Comparison of ENCODE assay signal across 8 cellular contexts in the genomic region with DNA sequence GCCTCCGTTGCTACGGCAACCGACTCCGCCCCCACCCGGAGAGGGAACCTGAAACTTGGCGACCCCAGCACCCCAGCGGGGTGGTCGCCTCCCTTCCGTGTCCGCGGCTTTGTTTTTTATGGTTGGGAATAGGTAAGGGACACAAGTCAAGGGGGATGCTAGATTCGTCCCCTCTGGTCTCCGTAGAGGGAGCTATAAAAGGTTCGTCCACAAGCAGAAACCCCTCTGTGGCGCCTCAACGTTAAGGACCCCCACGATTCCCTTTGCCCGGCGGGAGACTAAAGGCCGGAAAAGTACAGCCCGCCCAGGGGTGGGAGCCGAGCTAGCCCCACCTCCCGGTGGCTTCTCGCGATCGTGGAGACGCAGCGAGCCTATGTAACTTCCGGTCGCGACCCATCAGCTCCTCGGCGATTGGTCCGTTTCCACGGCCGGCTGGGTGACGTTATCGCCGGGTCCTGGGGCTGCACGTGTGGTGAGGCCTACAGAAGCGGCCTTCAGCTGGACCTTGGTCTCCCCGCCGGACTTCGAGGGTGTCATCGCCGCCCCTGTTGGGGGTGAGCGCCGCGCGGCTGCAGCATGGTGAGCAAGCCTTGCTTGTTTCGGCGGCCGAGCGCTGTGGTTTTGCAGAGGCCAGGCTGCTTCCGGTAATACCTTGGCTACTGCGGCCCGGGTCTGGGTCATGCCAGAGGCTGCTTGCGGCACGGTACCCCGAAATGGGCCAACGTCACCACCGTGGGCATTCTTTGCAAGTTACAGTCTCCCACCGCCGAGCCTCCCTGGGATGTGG. TPM values are rescaled to one million over a fixed set of nuclear protein-coding genes. Genes with fewer than 3 reads are reported as not detected.
DNase-seq lines count a peak whose midpoint lies in the region; ATAC-seq and TF ChIP-seq lines count a peak whose summit lies in the region.

A gene with protein sequence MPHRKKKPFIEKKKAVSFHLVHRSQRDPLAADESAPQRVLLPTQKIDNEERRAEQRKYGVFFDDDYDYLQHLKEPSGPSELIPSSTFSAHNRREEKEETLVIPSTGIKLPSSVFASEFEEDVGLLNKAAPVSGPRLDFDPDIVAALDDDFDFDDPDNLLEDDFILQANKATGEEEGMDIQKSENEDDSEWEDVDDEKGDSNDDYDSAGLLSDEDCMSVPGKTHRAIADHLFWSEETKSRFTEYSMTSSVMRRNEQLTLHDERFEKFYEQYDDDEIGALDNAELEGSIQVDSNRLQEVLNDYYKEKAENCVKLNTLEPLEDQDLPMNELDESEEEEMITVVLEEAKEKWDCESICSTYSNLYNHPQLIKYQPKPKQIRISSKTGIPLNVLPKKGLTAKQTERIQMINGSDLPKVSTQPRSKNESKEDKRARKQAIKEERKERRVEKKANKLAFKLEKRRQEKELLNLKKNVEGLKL (plus strand): TSS at position 437 of the 787 bp plus-strand sequence. CDS start 140 bp downstream, at position 577.

- no peaks in the 10 kb centered on the region for H4K20me1 ChIP-seq in OCI-LY3 (ENCODE audit: insufficient read depth, low read length)

- peak; percentile 100 for ATAC-seq in GM21515 (IDR thresholded peaks at IDR 0.05; ENCODE audit: unreplicated experiment)

- H3K27ac Mint-ChIP-seq in endothelial cell (ENCODE audit: unreplicated experiment) (peak within 1 kb of the TSS; percentile 98), mesothelial cell of epicardium (peak within 1 kb of the TSS; percentile 99)

- H3K9ac ChIP-seq in OCI-LY3 (ENCODE audit: low read length) = peak within 1 kb of the TSS; percentile 92

- peak within 1 kb of the TSS; percentile 96 for H3K4me3 Mint-ChIP-seq in endothelial cell (ENCODE audit: unreplicated experiment)
- H3K4me3 Mint-ChIP-seq in mesothelial cell of epicardium = peak within 1 kb of the TSS; percentile 91

- peak within 1 kb of the TSS; percentile 97 for H2AFZ ChIP-seq in OCI-LY3 (ENCODE audit: low read depth, low read length)

- peaks cover 30% of the 10 kb centered on the region for H3K36me3 ChIP-seq in OCI-LY3 (replicated peaks; ENCODE audit: low read depth, low read length)

- peak within 1 kb of the TSS; percentile 63 for H3K27ac ChIP-seq in OCI-LY3 (ENCODE audit: low read length)

- TF ChIP-seq CTCF in OCI-LY3 (IDR thresholded peaks at IDR 0.05; ENCODE audit: low read depth, low read length) (no peak), endothelial cell (IDR thresholded peaks at IDR 0.05; ENCODE audit: unreplicated experiment) (no peak), mesothelial cell of epicardium (IDR thresholded peaks at IDR 0.05; ENCODE audit: unreplicated experiment) (no peak)

- no peaks in the 10 kb centered on the region for H3K27me3 ChIP-seq in OCI-LY3 (ENCODE audit: low read depth, low read length)

- H3K36me3 Mint-ChIP-seq in endothelial cell (ENCODE audit: low read depth, unreplicated experiment) (peaks cover 20% of the 10 kb centered on the region), mesothelial cell of epicardium (peaks cover 15% of the 10 kb centered on the region)

- peaks cover 11% of the 10 kb centered on the region for H3K4me1 ChIP-seq in OCI-LY3 (ENCODE audit: low read length)

- H3K4me3 ChIP-seq in OCI-LY3 (ENCODE audit: low read length) = peak within 1 kb of the TSS; percentile 95

- H3K9me3 Mint-ChIP-seq in endothelial cell (ENCODE audit: unreplicated experiment) = no peaks in the 10 kb centered on the region
- H3K9me3 Mint-ChIP-seq in mesothelial cell of epicardium = no peaks in the 10 kb centered on the region

- peaks cover 15% of the 10 kb centered on the region for H3K4me1 Mint-ChIP-seq in endothelial cell (ENCODE audit: unreplicated experiment)
- peaks cover 26% of the 10 kb centered on the region for H3K4me1 Mint-ChIP-seq in mesothelial cell of epicardium

- H3K4me2 ChIP-seq in OCI-LY3 (ENCODE audit: low read length) = peak within 1 kb of the TSS; percentile 96

- H3K27me3 Mint-ChIP-seq in endothelial cell (ENCODE audit: unreplicated experiment) = peaks cover 13% of the 10 kb centered on the region
- H3K27me3 Mint-ChIP-seq in mesothelial cell of epicardium (ENCODE audit: low read depth) = no peaks in the 10 kb centered on the region

- H3K9me3 ChIP-seq in OCI-LY3 (ENCODE audit: insufficient read depth, low read length) = no peaks in the 10 kb centered on the region

- peaks cover 47% of the 10 kb centered on the region for H3K79me2 ChIP-seq in OCI-LY3 (ENCODE audit: low read length)

- DNase-seq in D341Med (ENCODE audit: low spot score) = peak; percentile 98
- DNase-seq in HuH-7 (ENCODE audit: low spot score) = peak; percentile 99
- DNase-seq in activated CD8-positive, alpha-beta memory T cell treated with anti-CD3 and anti-CD28 coated beads, Interleukin-2, amount 50 U/mL, for 48 hours = peak; percentile 94
- DNase-seq in endothelial cell (ENCODE audit: low spot score) = peak; percentile 94
- DNase-seq in mesothelial cell of epicardium (ENCODE audit: low spot score in 2 of 2, unreplicated experiment in 2 of 2) = peak; percentile 89 to 96
- peak; percentile 90 to 91 for DNase-seq in stimulated activated CD8-positive, alpha-beta memory T cell treated with anti-CD3 and anti-CD28 coated beads, Interleukin-15, amount 100 ng/mL, for 48 hours (ENCODE audit: low read depth in 2 of 2)

RNA-seq across cellular contexts. Expression of the gene that starts here (rescaled TPM):
- total RNA-seq in endothelial cell (ENCODE audit: unreplicated experiment) (20.7 TPM), mesothelial cell of epicardium (26.1 to 30.1 TPM (median 28.3 TPM) in 3 replicates)

Comparison
In these comparisons a context has a peak if more than half of its experiments do, and no peak if none do; other contexts are left out.
1. Peak in every context shown above with its lines: DNase-seq, ATAC-seq, H3K4me3 ChIP-seq and H3K27ac ChIP-seq.